Comparison of ENCODE assay signal across 8 cellular contexts in the genomic region with DNA sequence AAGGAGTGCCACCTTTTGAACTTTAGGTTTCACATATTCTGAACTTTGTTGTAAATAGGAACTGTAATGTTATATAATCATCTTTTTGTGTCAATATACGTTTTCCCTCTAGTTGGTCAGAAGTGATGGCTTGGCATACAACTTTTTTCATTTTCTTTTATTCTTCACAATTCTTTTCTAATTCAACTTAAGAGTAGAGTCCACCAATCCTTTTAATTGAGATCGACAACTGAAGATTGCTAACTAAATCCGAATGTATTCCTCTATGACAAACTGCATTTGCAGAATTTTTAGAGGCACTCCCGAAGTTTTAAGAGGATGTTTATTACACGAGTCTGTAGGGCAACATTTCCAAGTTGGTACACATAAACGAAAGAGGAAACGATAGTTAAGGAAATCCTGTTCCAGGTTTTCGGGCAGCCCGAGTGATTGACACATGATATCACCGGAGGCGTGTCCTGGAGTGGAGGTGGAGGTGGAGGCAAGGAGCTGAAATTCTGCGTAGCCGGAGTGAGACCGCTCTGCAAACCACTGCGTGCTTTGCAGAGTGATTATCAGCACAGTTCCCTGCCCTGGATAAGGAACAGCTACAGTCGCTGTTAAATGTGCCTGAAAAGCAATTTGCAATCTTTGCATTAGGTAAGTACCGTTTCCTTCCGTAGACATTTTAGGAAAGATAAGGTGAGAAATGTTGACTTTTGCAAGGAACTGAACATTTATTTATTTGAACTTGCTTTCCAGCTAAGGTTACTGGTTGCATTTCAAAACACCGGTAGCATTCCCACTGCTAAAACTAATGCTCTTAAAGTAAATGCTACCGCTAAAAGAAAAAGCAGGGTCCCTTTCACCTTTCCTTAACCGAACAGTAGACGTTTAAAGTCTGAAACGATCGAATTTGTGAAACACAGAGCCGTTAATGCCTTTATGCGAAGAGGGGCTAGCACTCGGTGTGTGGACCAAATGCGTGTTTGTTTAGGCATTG. TPM values are rescaled to one million over a fixed set of nuclear protein-coding genes. Genes with fewer than 3 reads are reported as not detected.
A peak's percentile ranks its signal among the peaks of the same experiment; 100 is the strongest.
DNase-seq lines count a peak whose midpoint lies in the region; ATAC-seq and TF ChIP-seq lines count a peak whose summit lies in the region.

A gene with protein sequence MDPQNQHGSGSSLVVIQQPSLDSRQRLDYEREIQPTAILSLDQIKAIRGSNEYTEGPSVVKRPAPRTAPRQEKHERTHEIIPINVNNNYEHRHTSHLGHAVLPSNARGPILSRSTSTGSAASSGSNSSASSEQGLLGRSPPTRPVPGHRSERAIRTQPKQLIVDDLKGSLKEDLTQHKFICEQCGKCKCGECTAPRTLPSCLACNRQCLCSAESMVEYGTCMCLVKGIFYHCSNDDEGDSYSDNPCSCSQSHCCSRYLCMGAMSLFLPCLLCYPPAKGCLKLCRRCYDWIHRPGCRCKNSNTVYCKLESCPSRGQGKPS (plus strand): TSS at position 502 of the 982 bp plus-strand sequence. CDS start 4,797 bp downstream, outside the sequence.

- no peaks in the 10 kb centered on the region for H3K27me3 Mint-ChIP-seq in Caco-2 (ENCODE audit: insufficient read depth, unreplicated experiment)

- peak within 1 kb of the TSS; percentile 67 for H3K9ac ChIP-seq in OCI-LY3 (ENCODE audit: low read length)

- H3K9me3 ChIP-seq in Caco-2: no peaks in the 10 kb centered on the region
- H3K9me3 ChIP-seq in OCI-LY3 (ENCODE audit: insufficient read depth, low read length): no peaks in the 10 kb centered on the region

- H3K4me2 ChIP-seq in OCI-LY3 (ENCODE audit: low read length): peak within 1 kb of the TSS; percentile 96

- peak; percentile 51 for ATAC-seq in GM21526 (IDR thresholded peaks at IDR 0.05; ENCODE audit: low FRiP score, unreplicated experiment)

- H3K36me3 ChIP-seq in Caco-2 (ENCODE audit: control insufficient read depth, insufficient read depth, low read length) (no peaks in the 10 kb centered on the region), OCI-LY3 (replicated peaks; ENCODE audit: low read depth, low read length) (no peaks in the 10 kb centered on the region)

- H3K27me3 ChIP-seq in Caco-2 (replicated peaks; ENCODE audit: control insufficient read depth, insufficient read depth, low read length) (no peaks in the 10 kb centered on the region), OCI-LY3 (ENCODE audit: low read depth, low read length) (peaks cover 45% of the 10 kb centered on the region)

- CTCF ChIA-PET in Caco-2 (lab: Charles Lee): interaction anchor here (1.0 to 1.6 kb wide), 4 partner anchors 47 to 262 kb away, joined by 3 to 8 read pairs (median 4); no protein-coding TSS in a partner anchor

- H3K4me3 Mint-ChIP-seq in Caco-2 (ENCODE audit: unreplicated experiment): peak within 1 kb of the TSS; percentile 80

- TF ChIP-seq CTCF in Caco-2 (IDR thresholded peaks at IDR 0.05; ENCODE audit: insufficient read depth in 1 of 2, low read depth in 1 of 2, low read length in 1 of 2, severe bottlenecking in 1 of 2, unreplicated experiment in 1 of 2): no peak
- TF ChIP-seq CTCF in OCI-LY3 (IDR thresholded peaks at IDR 0.05; ENCODE audit: low read depth, low read length): no peak; the same call in 1 of the 2 replicates
- no peak for TF ChIP-seq CTCF in epithelial cell of esophagus (IDR thresholded peaks at IDR 0.05; ENCODE audit: insufficient read depth, low read depth, low read length, missing control alignments)

- H3K4me1 Mint-ChIP-seq in Caco-2 (ENCODE audit: low read depth, unreplicated experiment): peaks cover 5% of the 10 kb centered on the region

- TSS peak; percentile 4 for BruUV-seq in Caco-2 (replicated peaks; lab: Mats Ljungman, UMichigan)

- no peaks in the 10 kb centered on the region for H3K79me2 ChIP-seq in OCI-LY3 (ENCODE audit: low read length)

- H3K36me3 Mint-ChIP-seq in Caco-2 (ENCODE audit: insufficient read depth, unreplicated experiment): peaks cover 31% of the 10 kb centered on the region

- peak within 1 kb of the TSS; percentile 67 for H3K27ac Mint-ChIP-seq in Caco-2 (ENCODE audit: unreplicated experiment)

- intact Hi-C loops in Caco-2 (cut with micrococcal nuclease; ENCODE audit: unreplicated experiment): loop anchor here (1.0 to 10.0 kb wide), 5 partner anchors 46 to 358 kb away; no protein-coding TSS in a partner anchor

- DNase-seq in Caco-2 (peak; percentile 88 to 92), HuH-7.5 (ENCODE audit: low spot score) (peak; percentile 26), activated T-cell treated with anti-CD3 and anti-CD28 coated beads for 1 hour (ENCODE audit: low read depth) (peak; percentile 47), epithelial cell of esophagus (ENCODE audit: low read depth) (peak; percentile 96), midbrain (lab: John Stamatoyannopoulos, UW) (peak; percentile 82)
- DNase-seq in stimulated activated CD8-positive, alpha-beta memory T cell treated with anti-CD3 and anti-CD28 coated beads, Interleukin-2, amount 100 ng/mL, for 48 hours (ENCODE audit: low read depth in 2 of 2): peak; percentile 66 to 69

- H3K4me1 ChIP-seq in Caco-2 (0 out of 2 replicates have a peak, but pooled peaks cover 6% of the 10 kb centered on the region), OCI-LY3 (ENCODE audit: low read length) (peaks cover 9% of the 10 kb centered on the region)

- no peak within 1 kb of the TSS for H3K27ac ChIP-seq in OCI-LY3 (ENCODE audit: low read length)

- H3K4me3 ChIP-seq in Caco-2 (ENCODE audit: low read depth, low read length) (peak within 1 kb of the TSS; percentile 86), OCI-LY3 (ENCODE audit: low read length) (peak within 1 kb of the TSS; percentile 79), epithelial cell of esophagus (ENCODE audit: low read length) (peak within 1 kb of the TSS; percentile 70)

- no peaks in the 10 kb centered on the region for H3K9me3 Mint-ChIP-seq in Caco-2 (ENCODE audit: unreplicated experiment)

- H4K20me1 ChIP-seq in OCI-LY3 (ENCODE audit: insufficient read depth, low read length): no peaks in the 10 kb centered on the region

- H2AFZ ChIP-seq in OCI-LY3 (ENCODE audit: low read depth, low read length): peak within 1 kb of the TSS; percentile 61

- POLR2A ChIA-PET in Caco-2 (lab: Charles Lee): interaction anchor here (0.6 to 1.8 kb wide), 4 partner anchors 48 to 254 kb away, joined by 3 to 8 read pairs (median 4); no protein-coding TSS in a partner anchor

RNA-seq across cellular contexts. Expression of the gene that starts here (rescaled TPM):
- total RNA-seq in Caco-2 (2022): 23.2 and 23.4 TPM in 2 replicates

Comparison
In these comparisons a context has a peak if more than half of its experiments do, and no peak if none do; other contexts are left out.
1. DNase-seq: peak in every context shown above with its lines; median percentile 96 in epithelial cell of esophagus; 90 in Caco-2; 82 in midbrain; 68 in stimulated activated CD8-positive, alpha-beta memory T cell treated with anti-CD3 and anti-CD28 coated beads, Interleukin-2, amount 100 ng/mL, for 48 hours; 47 in activated T-cell treated with anti-CD3 and anti-CD28 coated beads for 1 hour; 26 in HuH-7.5.